Comparison of ENCODE assay signal across 8 cellular contexts in the genomic region with DNA sequence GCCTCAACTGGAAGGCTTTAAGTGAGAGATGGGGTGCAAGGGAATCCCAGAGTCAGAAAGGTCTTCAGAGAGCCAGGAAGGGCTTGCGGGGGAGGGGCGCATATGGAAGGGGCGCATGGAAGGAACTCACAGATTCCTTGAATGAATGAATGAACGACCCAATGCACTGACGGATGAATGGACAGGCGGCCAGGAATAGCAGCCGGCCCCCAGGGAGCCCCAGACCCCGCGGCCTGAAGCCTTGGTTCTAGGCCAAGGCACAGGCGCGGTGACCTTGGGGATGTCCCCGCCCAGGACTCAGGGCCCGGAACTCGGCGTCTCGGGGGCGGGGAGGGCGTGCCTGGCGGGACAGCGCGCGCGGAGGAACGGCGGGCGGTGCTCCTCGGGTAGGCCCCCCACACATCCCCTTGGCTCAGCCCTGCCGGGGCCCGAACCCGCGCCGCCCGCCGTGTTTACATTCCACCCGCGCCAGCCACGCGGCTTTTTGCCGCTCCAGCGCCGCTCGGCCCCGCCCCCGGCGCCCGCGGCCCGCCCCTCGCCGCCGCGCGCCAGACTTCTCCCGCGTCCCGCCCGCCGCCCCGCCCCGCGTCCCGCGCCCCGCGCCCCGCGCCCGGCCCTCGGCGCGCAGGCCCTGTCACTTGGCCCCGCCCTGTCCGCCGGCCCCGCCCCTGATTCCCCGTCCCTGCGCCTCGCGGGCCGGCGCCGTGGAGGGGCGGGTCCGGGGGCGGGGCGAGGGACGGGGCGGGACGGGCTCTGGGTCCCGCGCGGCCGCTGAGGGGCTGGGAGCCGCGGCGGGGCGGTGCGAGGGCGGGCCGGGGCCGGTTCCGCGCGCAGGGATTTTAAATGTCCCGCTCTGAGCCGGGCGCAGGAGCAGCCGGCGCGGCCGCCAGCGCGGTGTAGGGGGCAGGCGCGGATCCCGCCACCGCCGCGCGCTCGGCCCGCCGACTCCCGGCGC. TPM values are rescaled to one million over a fixed set of nuclear protein-coding genes. Genes with fewer than 3 reads are reported as not detected.
DNase-seq lines count a peak whose midpoint lies in the region; ATAC-seq lines count a peak whose summit lies in the region.

A gene (plus strand): TSS at position 867 of the 955 bp plus-strand sequence. CDS start 565 bp downstream, outside the sequence.

- H3K36me3 Mint-ChIP-seq in natural killer cell treated with Interleukin-12 subunit alpha and Interleukin-12 subunit beta and Interleukin-15 and Interleukin-18, amount 100 ng/mL, for 72 hours, result no peaks in the 10 kb centered on the region

- H3K9me3 Mint-ChIP-seq in natural killer cell treated with Interleukin-12 subunit alpha and Interleukin-12 subunit beta and Interleukin-15 and Interleukin-18, amount 100 ng/mL, for 72 hours, result no peaks in the 10 kb centered on the region

- peak within 1 kb of the TSS; percentile 83 for H3K27ac Mint-ChIP-seq in natural killer cell treated with Interleukin-12 subunit alpha and Interleukin-12 subunit beta and Interleukin-15 and Interleukin-18, amount 100 ng/mL, for 72 hours

- peak; percentile 62 for ATAC-seq in GM21717 (IDR thresholded peaks at IDR 0.05; ENCODE audit: unreplicated experiment)
- ATAC-seq in natural killer cell treated with Interleukin-12 subunit alpha and Interleukin-12 subunit beta and Interleukin-15 and Interleukin-18, amount 100 ng/mL, for 72 hours, result peak; percentile 96 to 98

- H3K4me1 Mint-ChIP-seq in natural killer cell treated with Interleukin-12 subunit alpha and Interleukin-12 subunit beta and Interleukin-15 and Interleukin-18, amount 100 ng/mL, for 72 hours (ENCODE audit: low read depth in 2 of 2), result peaks cover 7 to 16% of the 10 kb centered on the region in 2 donors

- no peaks in the 10 kb centered on the region for H3K27me3 Mint-ChIP-seq in natural killer cell treated with Interleukin-12 subunit alpha and Interleukin-12 subunit beta and Interleukin-15 and Interleukin-18, amount 100 ng/mL, for 72 hours

- peak; percentile 64 for DNase-seq in DMS79 treated with DMSO at 0.1 percent for 48 hours (lab: John Stamatoyannopoulos, UW)
- peak; percentile 47 for DNase-seq in KG1 (lab: John Stamatoyannopoulos, UW)
- DNase-seq in RPMI7951 (ENCODE audit: low read depth), result peak; percentile 84
- DNase-seq in activated T-helper 1 cell treated with anti-CD3 and anti-CD28 coated beads, Interleukin-2, amount 50 U/mL, for 16 hours (ENCODE audit: low read depth in 1 of 2, low spot score in 1 of 2), result peak; percentile 92 to 93
- DNase-seq in fibroblast of peridontal ligament (ENCODE audit: extremely low read depth), result peak; percentile 64
- peak; percentile 95 for DNase-seq in natural killer cell treated with Interleukin-12 subunit alpha and Interleukin-12 subunit beta and Interleukin-15 and Interleukin-18, amount 100 ng/mL, for 72 hours (ENCODE audit: low spot score)
- DNase-seq in stimulated activated naive CD4-positive, alpha-beta T cell (lab: John Stamatoyannopoulos, UW), result peak; percentile 88 to 95 (median 92)

- H3K4me3 Mint-ChIP-seq in natural killer cell treated with Interleukin-12 subunit alpha and Interleukin-12 subunit beta and Interleukin-15 and Interleukin-18, amount 100 ng/mL, for 72 hours, result peak within 1 kb of the TSS; percentile 92

RNA-seq across cellular contexts. Expression of the gene that starts here (rescaled TPM):
- total RNA-seq in RPMI7951 (2014; rRNA removed; shearing (Covaris generic)), result 13.5 and 15.1 TPM in 2 replicates
- 10 to 100 TPM; 16.5 to 33.2 TPM for total RNA-seq in natural killer cell treated with Interleukin-12 subunit alpha and Interleukin-12 subunit beta and Interleukin-15 and Interleukin-18, amount 100 ng/mL, for 72 hours

Comparison
In these comparisons a context has a peak if more than half of its experiments do, and no peak if none do; other contexts are left out.
1. Peak in every context shown above with its lines: DNase-seq and ATAC-seq.